Comparison of ENCODE assay signal across 9 cellular contexts in the genomic region with DNA sequence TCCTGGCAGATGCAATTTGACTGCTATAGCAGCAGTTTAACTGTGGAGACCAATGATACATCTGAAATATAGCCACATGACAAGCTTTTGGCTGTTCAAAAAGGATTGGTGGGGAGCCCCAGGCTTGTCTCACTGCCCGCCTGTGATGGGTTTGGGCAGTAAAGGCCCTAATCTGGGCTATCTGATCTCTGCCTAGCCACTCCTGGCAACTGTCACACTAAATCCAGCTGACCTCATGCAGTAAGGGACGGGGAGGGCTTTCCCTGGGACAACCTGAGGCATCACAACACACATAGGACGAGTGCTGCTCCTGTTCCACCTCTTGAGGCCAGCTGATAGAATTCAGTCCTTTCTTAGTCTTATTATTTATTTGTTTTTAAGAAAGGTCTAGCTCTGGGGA. TPM values are rescaled to one million over a fixed set of nuclear protein-coding genes. Genes with fewer than 3 reads are reported as not detected.
"Had no signal": no experiment of that assay in that cellular context is flagged by ENCODE, and none has a peak within 500 bp of the region (broad histone marks: within the 10 kb centered on the region; RNA-seq: fewer than 3 reads in every experiment).

No MANE protein-coding gene starts in this region.

- H3K4me3 ChIP-seq: GM23248, HAP-1 had no signal

- H3K36me3 ChIP-seq: HAP-1 had no signal

- H3K9ac ChIP-seq: GM23248 had no signal

- H3K4me1 ChIP-seq: HAP-1 had no signal

- DNase-seq: GM23248, GOT3, H7, KG1 had no signal

- ATAC-seq: HCT116 had no signal

- H2AFZ ChIP-seq: GM23248 had no signal

- H3K27ac ChIP-seq: GM23248 had no signal

RNA-seq across cellular contexts. Expression of a gene that starts 56.2 kb away (rescaled TPM):
- total RNA-seq: GM23248, H4, H7, HT-29 had no signal
- polyA plus RNA-seq: IgD-negative memory B cell had no signal

RNA-seq across cellular contexts. Expression of a gene that starts 58.2 kb away (rescaled TPM):
- polyA plus RNA-seq: IgD-negative memory B cell had no signal
